ENCODE assay signal across 8 cellular contexts in the genomic region with DNA sequence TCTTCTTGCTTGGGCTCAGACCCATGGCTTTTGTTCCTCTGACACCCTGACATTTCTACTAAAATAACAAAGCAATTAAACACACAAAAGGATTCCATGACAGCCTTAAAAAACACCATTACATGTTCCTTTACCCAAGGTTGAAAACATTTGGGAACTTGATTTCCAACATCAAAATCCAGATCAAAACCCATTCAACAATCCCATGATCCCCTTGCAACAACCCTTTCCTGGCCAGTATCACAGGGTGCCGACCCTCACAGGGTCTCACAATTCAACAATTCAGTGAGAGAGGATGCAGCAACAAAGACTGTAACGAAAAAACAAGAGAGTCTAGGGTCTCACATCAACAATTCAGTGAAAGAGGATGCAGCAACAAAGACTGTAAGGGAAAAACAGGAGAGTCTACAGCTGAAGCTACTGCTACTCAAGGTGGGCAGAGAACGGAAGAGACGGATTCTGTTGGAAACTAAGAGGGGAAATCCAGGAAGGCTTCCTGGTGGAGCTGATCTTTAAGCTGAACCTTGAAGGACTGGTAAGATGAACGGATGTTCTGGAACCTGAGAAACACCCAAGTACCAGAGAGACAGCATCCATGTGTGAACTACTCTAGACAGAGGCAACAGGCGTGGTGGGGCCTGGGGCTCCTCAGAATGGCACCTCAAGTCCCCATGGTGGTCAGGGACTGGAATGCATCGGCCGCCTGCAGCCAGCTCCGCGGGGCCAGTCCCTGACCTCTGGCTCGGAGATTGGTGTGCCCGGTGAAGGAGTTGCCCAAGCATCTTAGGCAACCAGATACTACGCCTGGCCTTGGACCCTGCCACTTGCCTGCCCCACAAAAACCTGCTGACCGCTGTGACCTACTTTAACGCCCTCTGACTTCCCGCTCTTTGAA. TPM values are rescaled to one million over a fixed set of nuclear protein-coding genes. Genes with fewer than 3 reads are reported as not detected.
DNase-seq lines count a peak whose midpoint lies in the region; ATAC-seq and TF ChIP-seq lines count a peak whose summit lies in the region.

No MANE protein-coding gene starts in this region.

- H3K4me3 ChIP-seq in fibroblast of mammary gland (ENCODE audit: control insufficient read depth, low read depth, low read length) (peak overlapping the region; percentile 2), psoas muscle (peak overlapping the region; percentile 72)

- ATAC-seq in psoas muscle (peak; percentile 43 to 66 (median 52)), esophagus mucosa (no peak)

- TF ChIP-seq CTCF in fibroblast of mammary gland (conservative IDR thresholded peaks at IDR 0.05; ENCODE audit: control insufficient read depth, insufficient read depth, low read depth, low read length): no peak
- no peak for TF ChIP-seq CTCF in psoas muscle (IDR thresholded peaks at IDR 0.05)

- H3K4me1 ChIP-seq in psoas muscle: peaks cover 23% of the 10 kb centered on the region

- no peaks in the 10 kb centered on the region for H3K27me3 ChIP-seq in psoas muscle (ENCODE audit: insufficient read depth in 3 of 3, low read length in 2 of 3)

- 44 to 68% (median 52%) methylated on average over 16 of the region's 16 CpGs for WGBS in psoas muscle, 3 donors

- no peaks in the 10 kb centered on the region for H3K36me3 ChIP-seq in psoas muscle (ENCODE audit: insufficient read depth in 1 of 2, low read depth in 1 of 2)

- DNase-seq in activated gamma-delta T cell (lab: John Stamatoyannopoulos, UW): peak; percentile 24
- no peak for DNase-seq in activated gamma-delta T cell treated with Interleukin-2 at 50 U/mL for 16 hours
- peak; percentile 36 for DNase-seq in SW480 (ENCODE audit: low spot score)
- no peak for DNase-seq in fibroblast of mammary gland (ENCODE audit: low read depth)
- DNase-seq in psoas muscle: peak; percentile 55 to 74
- no peak for DNase-seq in Ammon's horn (ENCODE audit: low spot score)
- DNase-seq in AG20443 (ENCODE audit: low spot score): no peak

- no peaks in the 10 kb centered on the region for H3K9me3 ChIP-seq in psoas muscle

- intact Hi-C loops in psoas muscle (cut with DNase I): loop anchor here (1.0 to 10.0 kb wide), 8 partner anchors 19 to 979 kb away; no protein-coding TSS in a partner anchor

- peak overlapping the region; percentile 99 for H3K27ac ChIP-seq in psoas muscle

RNA-seq across cellular contexts. Expression of a gene that starts 22.7 kb away (rescaled TPM):
- total RNA-seq in psoas muscle (100 to 1,000 TPM in 3 of 4 donors, 10 to 100 TPM in 1; 59.4 to 225 (median 160) TPM), esophagus mucosa (151 TPM)
- 100 to 1,000 TPM in 1 of 3 donors, 10 to 100 TPM in 2; 45.4 to 144 (median 46.8) TPM for polyA plus RNA-seq in psoas muscle

Comparison
In these comparisons a context has a peak if more than half of its experiments do, and no peak if none do; other contexts are left out.
1. DNase-seq: peak in activated gamma-delta T cell (single experiment), SW480 (single experiment) and psoas muscle (2 of 2); none in activated gamma-delta T cell treated with Interleukin-2 at 50 U/mL for 16 hours (single experiment), fibroblast of mammary gland (single experiment), Ammon's horn (single experiment) and AG20443 (single experiment).